24 cellular contexts compared by ENCODE assay signal in genomic region chr17:72167593-72167992, GRCh38.
"Had no signal": no experiment of that assay in that cellular context is flagged by ENCODE, and none has a peak within 500 bp of the region (broad histone marks: within the 10 kb centered on the region; RNA-seq: fewer than 3 reads in every experiment).

No MANE protein-coding gene starts in this region.

- H3K36me3 ChIP-seq: MG63, Peyer's patch, SJCRH30 had no signal

- DNase-seq: IMR-90, Karpas-422, KG1, MG63, NCI-H1092, NCI-H1105 treated with DMSO at 0.1 percent for 48 hours, NCI-H1417 treated with DMSO at 0.1 percent for 48 hours, NCI-H146, NCI-H1694 treated with DMSO at 0.1 percent for 48 hours, NCI-H2029, NCI-H2081 treated with DMSO at 0.1 percent for 48 hours, NCI-H2171, NCI-H226, NCI-H446, NCI-H510A, NCI-H524 treated with DMSO at 0.1 percent for 48 hours, NCI-H69, NCI-H774, Peyer's patch, SHP77 treated with DMSO at 0.1 percent for 48 hours, SJCRH30 had no signal

- H3K4me1 ChIP-seq: Peyer's patch had no signal

- H3K27ac ChIP-seq: Peyer's patch, SJCRH30 had no signal

- H3K27me3 ChIP-seq: MG63, Peyer's patch, SJCRH30 had no signal

- H3K9me3 ChIP-seq: MG63, Peyer's patch, SJCRH30 had no signal

- ATAC-seq: HepG2, Right ventricle myocardium inferior, SK-N-SH treated with all-trans-retinoic acid at 6 μM for 48 hours had no signal

- H3K4me3 ChIP-seq: MG63, Peyer's patch, SJCRH30 had no signal
